In genomic region chr9:129027685-129028191, GRCh38 we compare ENCODE assay signal across 8 cellular contexts. TPM values are rescaled to one million over a fixed set of nuclear protein-coding genes. Genes with fewer than 3 reads are reported as not detected.
DNase-seq lines count a peak whose midpoint lies in the region; ATAC-seq, FAIRE-seq and TF ChIP-seq lines count a peak whose summit lies in the region.

No MANE protein-coding gene starts in this region.

- no peak for TF ChIP-seq CTCF in Calu3 (IDR thresholded peaks at IDR 0.05; ENCODE audit: unreplicated experiment)
- TF ChIP-seq CTCF in mucosa of descending colon (IDR thresholded peaks at IDR 0.05), result no peak
- TF ChIP-seq CTCF in upper lobe of right lung (IDR thresholded peaks at IDR 0.05), result no peak

- H3K4me3 ChIP-seq in SJSA1 (peak overlapping the region; percentile 91), duodenal mucosa (ENCODE audit: low read depth in 1 of 2, low read length in 2 of 2) (peak overlapping the region; percentile 76 to 86), mucosa of descending colon (peak overlapping the region; percentile 65), upper lobe of right lung (peak overlapping the region; percentile 83)

- H3K27ac Mint-ChIP-seq in Calu3 (ENCODE audit: unreplicated experiment), result peak overlapping the region; percentile 58

- H3K4me1 Mint-ChIP-seq in Calu3 (ENCODE audit: low read depth, unreplicated experiment), result peaks cover 5% of the 10 kb centered on the region

- H3K4me1 ChIP-seq in SJSA1 (replicated peaks) (peaks cover 14% of the 10 kb centered on the region), duodenal mucosa (ENCODE audit: control insufficient read depth in 1 of 2, insufficient read depth in 2 of 2, low read length in 2 of 2) (peaks cover 30 to 31% of the 10 kb centered on the region in 2 donors), mucosa of descending colon (ENCODE audit: low read depth) (peaks cover 17% of the 10 kb centered on the region), upper lobe of right lung (peaks cover 21% of the 10 kb centered on the region)

- DNase-seq in Calu3 (peak; percentile 49), SJSA1 (ENCODE audit: low read depth in 1 of 2, low spot score in 2 of 2) (peak in 1 of 2 experiments; percentile 48), mucosa of descending colon (peak in 2 of 3 donors; percentile 64 to 89), upper lobe of right lung (no peak), HTR-8/SVneo (ENCODE audit: insufficient read length, low spot score) (no peak)

- no peaks in the 10 kb centered on the region for H3K9me3 Mint-ChIP-seq in Calu3 (ENCODE audit: low read depth, unreplicated experiment)

- H3K4me3 Mint-ChIP-seq in Calu3 (ENCODE audit: low read depth, unreplicated experiment), result peak overlapping the region; percentile 83

- H3K27me3 Mint-ChIP-seq in Calu3 (ENCODE audit: unreplicated experiment), result no peaks in the 10 kb centered on the region

- peaks cover 10% of the 10 kb centered on the region for H3K36me3 Mint-ChIP-seq in Calu3 (ENCODE audit: insufficient read depth, unreplicated experiment)

- H3K36me3 ChIP-seq in SJSA1 (no peaks in the 10 kb centered on the region), duodenal mucosa (ENCODE audit: control insufficient read depth in 1 of 2, insufficient read depth in 2 of 2, low read length in 2 of 2) (no peaks in the 10 kb centered on the region), mucosa of descending colon (ENCODE audit: low read depth) (no peaks in the 10 kb centered on the region), upper lobe of right lung (no peaks in the 10 kb centered on the region)

- intact Hi-C loops in Calu3 (cut with micrococcal nuclease; ENCODE audit: unreplicated experiment) (no loop called here), mucosa of descending colon (cut with DNase I, micrococcal nuclease) (no loop called here), upper lobe of right lung (cut with DNase I) (no loop called here)

- peak overlapping the region; percentile 70 to 90 for H3K9ac ChIP-seq in duodenal mucosa (ENCODE audit: low read depth in 1 of 2, low read length in 2 of 2)

- peak; percentile 30 for ATAC-seq in GM19324 (IDR thresholded peaks at IDR 0.05; ENCODE audit: low FRiP score, unreplicated experiment)
- ATAC-seq in HG03432 (IDR thresholded peaks at IDR 0.05; ENCODE audit: unreplicated experiment), result peak; percentile 53
- peak; percentile 53 for ATAC-seq in mucosa of descending colon
- ATAC-seq in upper lobe of right lung, result peak; percentile 39

- CTCF ChIA-PET in Calu3 (lab: Charles Lee), result interaction anchor here (0.6 to 1.0 kb wide), 12 partner anchors 9 to 770 kb away, joined by 3 to 7 read pairs (median 4); partner anchors contain the start of genes DOLPP1 and MIGA2

- H3K27ac ChIP-seq in SJSA1 (peak overlapping the region; percentile 8; the same call in 1 of the 2 replicates), duodenal mucosa (ENCODE audit: low read depth, low read length) (peak overlapping the region; percentile 42), upper lobe of right lung (peak overlapping the region; percentile 73)

- H3K9me3 ChIP-seq in SJSA1 (replicated peaks) (no peaks in the 10 kb centered on the region), duodenal mucosa (ENCODE audit: control insufficient read depth in 1 of 2, low read length in 2 of 2) (no peaks in the 10 kb centered on the region), mucosa of descending colon (no peaks in the 10 kb centered on the region), upper lobe of right lung (no peaks in the 10 kb centered on the region)

- no peak for FAIRE-seq in HTR-8/SVneo (lab: Jason Lieb, UNC)

- BruUV-seq in Calu3 (replicated peaks; lab: Mats Ljungman, UMichigan), result no TSS peak

- H3K27me3 ChIP-seq in SJSA1 (replicated peaks) (no peaks in the 10 kb centered on the region), duodenal mucosa (ENCODE audit: control insufficient read depth in 1 of 2, insufficient read depth in 2 of 2, low read length in 2 of 2) (no peaks in the 10 kb centered on the region), upper lobe of right lung (no peaks in the 10 kb centered on the region)

RNA-seq across cellular contexts. Expression of gene SH3GLB2, which starts 0.4 kb away (rescaled TPM):
- total RNA-seq in Calu3 (2022) (66.5 and 83.8 TPM in 2 replicates), mucosa of descending colon (100 to 1,000 TPM; 107 to 158 (median 128) TPM), upper lobe of right lung (88.4 TPM)
- total RNA-seq in SJSA1 (2014; rRNA removed; shearing (Covaris generic)), result 25.6 and 39.9 TPM in 2 replicates

RNA-seq across cellular contexts. Expression of gene MIGA2, which starts 8.7 kb away (rescaled TPM):
- total RNA-seq in Calu3 (2022) (17.8 and 21.2 TPM in 2 replicates), mucosa of descending colon (10 to 100 TPM; 56.2 to 89.4 (median 57.1) TPM), upper lobe of right lung (20.7 TPM)
- 17.6 and 24.9 TPM in 2 replicates for total RNA-seq in SJSA1 (2014; rRNA removed; shearing (Covaris generic))

RNA-seq across cellular contexts. Expression of gene DOLPP1, which starts 53.2 kb away (rescaled TPM):
- total RNA-seq in Calu3 (2022) (14.4 and 16.1 TPM in 2 replicates), mucosa of descending colon (10 to 100 TPM; 27.6 to 59.7 (median 48.3) TPM), upper lobe of right lung (13.2 TPM)
- total RNA-seq in SJSA1 (2014; rRNA removed; shearing (Covaris generic)), result 24.4 and 31.5 TPM in 2 replicates

Comparison
In these comparisons a context has a peak if more than half of its experiments do, and no peak if none do; other contexts are left out.
1. DNase-seq: peak in Calu3 (single experiment) and mucosa of descending colon (2 of 3); none in upper lobe of right lung (single experiment) and HTR-8/SVneo (single experiment).
2. H3K27ac ChIP-seq: peak in every context shown above with its lines; median percentile 73 in upper lobe of right lung; 42 in duodenal mucosa; 8 in SJSA1.
3. Peak in every context shown above with its lines, with median percentiles within 50 percentile points of each other: ATAC-seq and H3K4me3 ChIP-seq.